Comparison of ENCODE assay signal across 1 cellular context in the genomic region with DNA sequence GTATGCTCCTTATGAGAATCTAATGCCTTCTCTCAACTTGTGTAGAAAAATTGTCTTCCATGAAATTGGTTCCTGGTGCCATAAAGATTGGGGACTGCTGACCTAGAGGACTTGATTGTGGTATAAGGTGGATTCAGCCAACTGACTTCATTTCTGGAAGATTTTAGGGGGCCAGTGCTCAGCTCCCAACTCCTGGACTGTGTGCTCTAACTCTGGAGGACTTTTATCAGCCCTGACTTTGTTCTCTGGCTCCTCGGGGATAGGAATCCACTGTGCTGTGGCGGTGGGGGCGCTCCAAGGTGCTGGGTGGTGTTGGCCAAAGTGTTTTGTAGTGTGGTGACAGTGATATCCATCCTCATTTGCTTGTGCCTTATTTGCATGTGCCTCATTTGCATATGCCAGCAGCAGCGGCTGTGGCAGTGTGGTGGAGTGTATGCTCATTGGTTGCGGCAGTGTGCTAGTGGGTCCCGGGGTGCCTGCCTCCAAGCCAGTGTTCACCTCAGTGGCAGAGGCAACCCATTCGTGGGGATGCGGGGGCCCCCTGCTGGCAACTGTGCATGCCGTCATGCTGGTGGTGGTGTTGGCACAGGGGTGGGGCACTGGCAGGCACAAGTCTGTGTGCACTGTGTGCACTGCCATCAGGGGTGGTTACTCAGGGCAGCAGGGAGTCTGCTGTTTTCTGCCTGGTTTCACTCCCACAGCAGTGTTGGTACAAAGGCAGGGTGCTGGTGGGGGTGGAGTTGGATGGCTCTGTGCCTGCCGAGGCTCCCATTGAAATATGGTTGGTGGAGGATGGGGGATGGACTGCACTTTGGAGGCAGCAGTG.
TF ChIP-seq lines count a peak whose summit lies in the region.

No MANE protein-coding gene starts in this region.

TF ChIP-seq in HepG2, 621 proteins besides CTCF, POLR2A, EP300 and RAD21 (continued from another document and continues in another):
- TF ChIP-seq, protein P1, sequence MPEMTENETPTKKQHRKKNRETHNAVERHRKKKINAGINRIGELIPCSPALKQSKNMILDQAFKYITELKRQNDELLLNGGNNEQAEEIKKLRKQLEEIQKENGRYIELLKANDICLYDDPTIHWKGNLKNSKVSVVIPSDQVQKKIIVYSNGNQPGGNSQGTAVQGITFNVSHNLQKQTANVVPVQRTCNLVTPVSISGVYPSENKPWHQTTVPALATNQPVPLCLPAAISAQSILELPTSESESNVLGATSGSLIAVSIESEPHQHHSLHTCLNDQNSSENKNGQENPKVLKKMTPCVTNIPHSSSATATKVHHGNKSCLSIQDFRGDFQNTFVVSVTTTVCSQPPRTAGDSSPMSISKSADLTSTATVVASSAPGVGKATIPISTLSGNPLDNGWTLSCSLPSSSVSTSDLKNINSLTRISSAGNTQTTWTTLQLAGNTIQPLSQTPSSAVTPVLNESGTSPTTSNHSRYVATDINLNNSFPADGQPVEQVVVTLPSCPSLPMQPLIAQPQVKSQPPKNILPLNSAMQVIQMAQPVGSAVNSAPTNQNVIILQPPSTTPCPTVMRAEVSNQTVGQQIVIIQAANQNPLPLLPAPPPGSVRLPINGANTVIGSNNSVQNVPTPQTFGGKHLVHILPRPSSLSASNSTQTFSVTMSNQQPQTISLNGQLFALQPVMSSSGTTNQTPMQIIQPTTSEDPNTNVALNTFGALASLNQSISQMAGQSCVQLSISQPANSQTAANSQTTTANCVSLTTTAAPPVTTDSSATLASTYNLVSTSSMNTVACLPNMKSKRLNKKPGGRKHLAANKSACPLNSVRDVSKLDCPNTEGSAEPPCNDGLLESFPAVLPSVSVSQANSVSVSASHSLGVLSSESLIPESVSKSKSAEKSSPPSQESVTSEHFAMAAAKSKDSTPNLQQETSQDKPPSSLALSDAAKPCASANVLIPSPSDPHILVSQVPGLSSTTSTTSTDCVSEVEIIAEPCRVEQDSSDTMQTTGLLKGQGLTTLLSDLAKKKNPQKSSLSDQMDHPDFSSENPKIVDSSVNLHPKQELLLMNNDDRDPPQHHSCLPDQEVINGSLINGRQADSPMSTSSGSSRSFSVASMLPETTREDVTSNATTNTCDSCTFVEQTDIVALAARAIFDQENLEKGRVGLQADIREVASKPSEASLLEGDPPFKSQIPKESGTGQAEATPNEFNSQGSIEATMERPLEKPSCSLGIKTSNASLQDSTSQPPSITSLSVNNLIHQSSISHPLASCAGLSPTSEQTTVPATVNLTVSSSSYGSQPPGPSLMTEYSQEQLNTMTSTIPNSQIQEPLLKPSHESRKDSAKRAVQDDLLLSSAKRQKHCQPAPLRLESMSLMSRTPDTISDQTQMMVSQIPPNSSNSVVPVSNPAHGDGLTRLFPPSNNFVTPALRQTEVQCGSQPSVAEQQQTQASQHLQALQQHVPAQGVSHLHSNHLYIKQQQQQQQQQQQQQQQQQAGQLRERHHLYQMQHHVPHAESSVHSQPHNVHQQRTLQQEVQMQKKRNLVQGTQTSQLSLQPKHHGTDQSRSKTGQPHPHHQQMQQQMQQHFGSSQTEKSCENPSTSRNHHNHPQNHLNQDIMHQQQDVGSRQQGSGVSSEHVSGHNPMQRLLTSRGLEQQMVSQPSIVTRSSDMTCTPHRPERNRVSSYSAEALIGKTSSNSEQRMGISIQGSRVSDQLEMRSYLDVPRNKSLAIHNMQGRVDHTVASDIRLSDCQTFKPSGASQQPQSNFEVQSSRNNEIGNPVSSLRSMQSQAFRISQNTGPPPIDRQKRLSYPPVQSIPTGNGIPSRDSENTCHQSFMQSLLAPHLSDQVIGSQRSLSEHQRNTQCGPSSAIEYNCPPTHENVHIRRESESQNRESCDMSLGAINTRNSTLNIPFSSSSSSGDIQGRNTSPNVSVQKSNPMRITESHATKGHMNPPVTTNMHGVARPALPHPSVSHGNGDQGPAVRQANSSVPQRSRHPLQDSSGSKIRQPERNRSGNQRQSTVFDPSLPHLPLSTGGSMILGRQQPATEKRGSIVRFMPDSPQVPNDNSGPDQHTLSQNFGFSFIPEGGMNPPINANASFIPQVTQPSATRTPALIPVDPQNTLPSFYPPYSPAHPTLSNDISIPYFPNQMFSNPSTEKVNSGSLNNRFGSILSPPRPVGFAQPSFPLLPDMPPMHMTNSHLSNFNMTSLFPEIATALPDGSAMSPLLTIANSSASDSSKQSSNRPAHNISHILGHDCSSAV (CRISPR knock-in tag; IDR thresholded peaks at IDR 0.05; ENCODE audit: borderline replicate concordance): no peak
- TF ChIP-seq ZNF800 (CRISPR knock-in tag; IDR thresholded peaks at IDR 0.05) (no peak), JARID2 (CRISPR knock-in tag; IDR thresholded peaks at IDR 0.05; ENCODE audit: insufficient replicate concordance) (no peak), ZNF672 (CRISPR knock-in tag; IDR thresholded peaks at IDR 0.05) (peak; percentile 77; the same call in 1 of the 2 replicates), HNRNPL (IDR thresholded peaks at IDR 0.05; ENCODE audit: low read depth, low read length) (peak; percentile 98), SMAD1 (CRISPR knock-in tag; IDR thresholded peaks at IDR 0.05; ENCODE audit: borderline replicate concordance, low read depth) (no peak), KMT2A (CRISPR knock-in tag; IDR thresholded peaks at IDR 0.05) (no peak), NR0B2 (CRISPR knock-in tag; IDR thresholded peaks at IDR 0.05) (no peak), ELF3 (CRISPR knock-in tag; IDR thresholded peaks at IDR 0.05) (no peak), NCOR1 (IDR thresholded peaks at IDR 0.05; ENCODE audit: borderline replicate concordance, low read length) (no peak), ZNF18 (CRISPR knock-in tag; IDR thresholded peaks at IDR 0.05; ENCODE audit: insufficient replicate concordance) (no peak), SATB2 (CRISPR knock-in tag; IDR thresholded peaks at IDR 0.05) (no peak), ARNT2 (CRISPR knock-in tag; IDR thresholded peaks at IDR 0.05; ENCODE audit: low read depth) (peak; percentile 53; the same call in 1 of the 2 replicates), HNF1A (IDR thresholded peaks at IDR 0.05; ENCODE audit: low read depth) (no peak), HNF1A (CRISPR knock-in tag; IDR thresholded peaks at IDR 0.05; ENCODE audit: borderline replicate concordance) (peak; percentile 62; the same call in 1 of the 2 replicates), ZNF317 (CRISPR knock-in tag; IDR thresholded peaks at IDR 0.05) (no peak), POLR2AphosphoS5 (IDR thresholded peaks at IDR 0.05; ENCODE audit: low read depth, low read length) (no peak)
- TF ChIP-seq, protein P2, sequence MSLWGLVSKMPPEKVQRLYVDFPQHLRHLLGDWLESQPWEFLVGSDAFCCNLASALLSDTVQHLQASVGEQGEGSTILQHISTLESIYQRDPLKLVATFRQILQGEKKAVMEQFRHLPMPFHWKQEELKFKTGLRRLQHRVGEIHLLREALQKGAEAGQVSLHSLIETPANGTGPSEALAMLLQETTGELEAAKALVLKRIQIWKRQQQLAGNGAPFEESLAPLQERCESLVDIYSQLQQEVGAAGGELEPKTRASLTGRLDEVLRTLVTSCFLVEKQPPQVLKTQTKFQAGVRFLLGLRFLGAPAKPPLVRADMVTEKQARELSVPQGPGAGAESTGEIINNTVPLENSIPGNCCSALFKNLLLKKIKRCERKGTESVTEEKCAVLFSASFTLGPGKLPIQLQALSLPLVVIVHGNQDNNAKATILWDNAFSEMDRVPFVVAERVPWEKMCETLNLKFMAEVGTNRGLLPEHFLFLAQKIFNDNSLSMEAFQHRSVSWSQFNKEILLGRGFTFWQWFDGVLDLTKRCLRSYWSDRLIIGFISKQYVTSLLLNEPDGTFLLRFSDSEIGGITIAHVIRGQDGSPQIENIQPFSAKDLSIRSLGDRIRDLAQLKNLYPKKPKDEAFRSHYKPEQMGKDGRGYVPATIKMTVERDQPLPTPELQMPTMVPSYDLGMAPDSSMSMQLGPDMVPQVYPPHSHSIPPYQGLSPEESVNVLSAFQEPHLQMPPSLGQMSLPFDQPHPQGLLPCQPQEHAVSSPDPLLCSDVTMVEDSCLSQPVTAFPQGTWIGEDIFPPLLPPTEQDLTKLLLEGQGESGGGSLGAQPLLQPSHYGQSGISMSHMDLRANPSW (CRISPR knock-in tag; IDR thresholded peaks at IDR 0.05; ENCODE audit: borderline replicate concordance): no peak
- TF ChIP-seq, protein P3, sequence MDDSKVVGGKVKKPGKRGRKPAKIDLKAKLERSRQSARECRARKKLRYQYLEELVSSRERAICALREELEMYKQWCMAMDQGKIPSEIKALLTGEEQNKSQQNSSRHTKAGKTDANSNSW (CRISPR knock-in tag; IDR thresholded peaks at IDR 0.05; ENCODE audit: borderline replicate concordance): no peak
- TF ChIP-seq, protein P4, sequence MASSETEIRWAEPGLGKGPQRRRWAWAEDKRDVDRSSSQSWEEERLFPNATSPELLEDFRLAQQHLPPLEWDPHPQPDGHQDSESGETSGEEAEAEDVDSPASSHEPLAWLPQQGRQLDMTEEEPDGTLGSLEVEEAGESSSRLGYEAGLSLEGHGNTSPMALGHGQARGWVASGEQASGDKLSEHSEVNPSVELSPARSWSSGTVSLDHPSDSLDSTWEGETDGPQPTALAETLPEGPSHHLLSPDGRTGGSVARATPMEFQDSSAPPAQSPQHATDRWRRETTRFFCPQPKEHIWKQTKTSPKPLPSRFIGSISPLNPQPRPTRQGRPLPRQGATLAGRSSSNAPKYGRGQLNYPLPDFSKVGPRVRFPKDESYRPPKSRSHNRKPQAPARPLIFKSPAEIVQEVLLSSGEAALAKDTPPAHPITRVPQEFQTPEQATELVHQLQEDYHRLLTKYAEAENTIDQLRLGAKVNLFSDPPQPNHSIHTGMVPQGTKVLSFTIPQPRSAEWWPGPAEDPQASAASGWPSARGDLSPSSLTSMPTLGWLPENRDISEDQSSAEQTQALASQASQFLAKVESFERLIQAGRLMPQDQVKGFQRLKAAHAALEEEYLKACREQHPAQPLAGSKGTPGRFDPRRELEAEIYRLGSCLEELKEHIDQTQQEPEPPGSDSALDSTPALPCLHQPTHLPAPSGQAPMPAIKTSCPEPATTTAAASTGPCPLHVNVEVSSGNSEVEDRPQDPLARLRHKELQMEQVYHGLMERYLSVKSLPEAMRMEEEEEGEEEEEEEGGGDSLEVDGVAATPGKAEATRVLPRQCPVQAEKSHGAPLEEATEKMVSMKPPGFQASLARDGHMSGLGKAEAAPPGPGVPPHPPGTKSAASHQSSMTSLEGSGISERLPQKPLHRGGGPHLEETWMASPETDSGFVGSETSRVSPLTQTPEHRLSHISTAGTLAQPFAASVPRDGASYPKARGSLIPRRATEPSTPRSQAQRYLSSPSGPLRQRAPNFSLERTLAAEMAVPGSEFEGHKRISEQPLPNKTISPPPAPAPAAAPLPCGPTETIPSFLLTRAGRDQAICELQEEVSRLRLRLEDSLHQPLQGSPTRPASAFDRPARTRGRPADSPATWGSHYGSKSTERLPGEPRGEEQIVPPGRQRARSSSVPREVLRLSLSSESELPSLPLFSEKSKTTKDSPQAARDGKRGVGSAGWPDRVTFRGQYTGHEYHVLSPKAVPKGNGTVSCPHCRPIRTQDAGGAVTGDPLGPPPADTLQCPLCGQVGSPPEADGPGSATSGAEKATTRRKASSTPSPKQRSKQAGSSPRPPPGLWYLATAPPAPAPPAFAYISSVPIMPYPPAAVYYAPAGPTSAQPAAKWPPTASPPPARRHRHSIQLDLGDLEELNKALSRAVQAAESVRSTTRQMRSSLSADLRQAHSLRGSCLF (CRISPR knock-in tag; IDR thresholded peaks at IDR 0.05; ENCODE audit: borderline replicate concordance): no peak
